In the genomic region with DNA sequence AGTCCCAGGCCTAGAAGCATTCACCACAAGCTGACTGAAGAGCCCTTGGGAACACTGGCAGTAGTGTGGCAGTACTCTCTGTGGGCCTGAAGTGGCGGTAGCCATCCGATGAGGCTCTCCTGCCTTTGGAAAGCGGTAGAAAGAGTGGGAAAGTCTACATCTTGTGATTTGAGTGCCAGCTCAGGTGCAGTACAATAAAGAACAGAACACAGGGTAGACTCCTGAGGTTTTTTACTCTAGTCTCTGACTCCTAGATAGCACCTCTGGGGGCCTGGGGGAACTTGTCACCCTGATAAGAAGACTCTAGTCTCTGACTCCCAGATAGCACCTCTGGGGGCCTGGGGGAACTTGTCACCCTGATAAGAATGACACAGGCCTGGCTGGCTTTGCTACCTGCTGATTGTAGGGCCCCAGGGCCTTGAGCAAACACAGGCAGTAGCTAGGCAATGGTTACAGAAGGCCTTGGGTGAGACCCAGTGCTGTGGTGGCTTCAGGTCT, we compare ENCODE assay signal across 1 cellular context.
A peak's percentile ranks its signal among the peaks of the same experiment; 100 is the strongest.
TF ChIP-seq lines count a peak whose summit lies in the region.

No MANE protein-coding gene starts in this region.

TF ChIP-seq in K562, 482 proteins besides CTCF, POLR2A, EP300 and RAD21 (continued from another document and continues in another):
- TF ChIP-seq, protein P1, sequence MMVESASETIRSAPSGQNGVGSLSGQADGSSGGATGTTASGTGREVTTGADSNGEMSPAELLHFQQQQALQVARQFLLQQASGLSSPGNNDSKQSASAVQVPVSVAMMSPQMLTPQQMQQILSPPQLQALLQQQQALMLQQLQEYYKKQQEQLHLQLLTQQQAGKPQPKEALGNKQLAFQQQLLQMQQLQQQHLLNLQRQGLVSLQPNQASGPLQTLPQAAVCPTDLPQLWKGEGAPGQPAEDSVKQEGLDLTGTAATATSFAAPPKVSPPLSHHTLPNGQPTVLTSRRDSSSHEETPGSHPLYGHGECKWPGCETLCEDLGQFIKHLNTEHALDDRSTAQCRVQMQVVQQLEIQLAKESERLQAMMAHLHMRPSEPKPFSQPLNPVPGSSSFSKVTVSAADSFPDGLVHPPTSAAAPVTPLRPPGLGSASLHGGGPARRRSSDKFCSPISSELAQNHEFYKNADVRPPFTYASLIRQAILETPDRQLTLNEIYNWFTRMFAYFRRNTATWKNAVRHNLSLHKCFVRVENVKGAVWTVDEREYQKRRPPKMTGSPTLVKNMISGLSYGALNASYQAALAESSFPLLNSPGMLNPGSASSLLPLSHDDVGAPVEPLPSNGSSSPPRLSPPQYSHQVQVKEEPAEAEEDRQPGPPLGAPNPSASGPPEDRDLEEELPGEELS (CRISPR knock-in tag; IDR thresholded peaks at IDR 0.05; ENCODE audit: borderline replicate concordance): no peak
- TF ChIP-seq ZNF408 (CRISPR knock-in tag; IDR thresholded peaks at IDR 0.05; ENCODE audit: low read depth) (no peak), ZEB2 (IDR thresholded peaks at IDR 0.05) (peak; percentile 95; the same call in 1 of the 2 replicates), HNRNPLL (IDR thresholded peaks at IDR 0.05; ENCODE audit: low read depth, low read length, poor library complexity, severe bottlenecking) (no peak), HMG20B (CRISPR knock-in tag; IDR thresholded peaks at IDR 0.05) (no peak), ZNF224 (CRISPR knock-in tag; IDR thresholded peaks at IDR 0.05) (no peak), FOXK2 (conservative IDR thresholded peaks at IDR 0.05 in 1 of 2, IDR thresholded peaks at IDR 0.05 in 1 of 2; ENCODE audit: low read depth in 2 of 2) (peak in 1 of 2 experiments; percentile 41; a peak in 1 of 4 replicates), ILK (tag; IDR thresholded peaks at IDR 0.05; ENCODE audit: borderline replicate concordance, low read depth) (no peak), RBM15 (IDR thresholded peaks at IDR 0.05; ENCODE audit: insufficient read depth, low read length) (no peak), SNIP1 (IDR thresholded peaks at IDR 0.05; ENCODE audit: low read depth) (no peak), HDGF (IDR thresholded peaks at IDR 0.05) (no peak), ZNF12 (CRISPR knock-in tag; IDR thresholded peaks at IDR 0.05) (no peak), MTA2 (IDR thresholded peaks at IDR 0.05; ENCODE audit: low read depth) (peak; percentile 95), TAF1 (IDR thresholded peaks at IDR 0.05; ENCODE audit: control insufficient read depth, extremely low read depth, insufficient read depth, low read length, severe bottlenecking) (peak; percentile 40), ZNF551 (CRISPR knock-in tag; IDR thresholded peaks at IDR 0.05) (no peak), ZNF79 (CRISPR knock-in tag; IDR thresholded peaks at IDR 0.05; ENCODE audit: low read depth) (no peak), LARP7 (IDR thresholded peaks at IDR 0.05) (no peak), ZBTB17 (CRISPR knock-in tag; IDR thresholded peaks at IDR 0.05) (no peak), CHD4 (IDR thresholded peaks at IDR 0.05; ENCODE audit: insufficient read depth, insufficient replicate concordance, low read depth, low read length, poor library complexity, severe bottlenecking) (no peak), ELF2 (CRISPR knock-in tag; IDR thresholded peaks at IDR 0.05) (no peak), LEF1 (IDR thresholded peaks at IDR 0.05) (peak; percentile 84), IRF2 (CRISPR knock-in tag; IDR thresholded peaks at IDR 0.05) (no peak), ZNF699 (CRISPR knock-in tag; IDR thresholded peaks at IDR 0.05; ENCODE audit: insufficient replicate concordance) (no peak), NCOA2 (IDR thresholded peaks at IDR 0.05; ENCODE audit: partially characterized antibody in 2 of 2) (no peak), JUNB (CRISPR knock-in tag; conservative IDR thresholded peaks at IDR 0.05) (no peak), ZNF445 (CRISPR knock-in tag; IDR thresholded peaks at IDR 0.05; ENCODE audit: low read depth) (no peak), PHTF2 (CRISPR knock-in tag; IDR thresholded peaks at IDR 0.05) (no peak), SLC30A9 (CRISPR knock-in tag; IDR thresholded peaks at IDR 0.05) (no peak), NBN (IDR thresholded peaks at IDR 0.05; ENCODE audit: low read depth) (no peak), YBX1 (IDR thresholded peaks at IDR 0.05) (no peak), ZNF57 (CRISPR knock-in tag; IDR thresholded peaks at IDR 0.05) (no peak), KDM1A (IDR thresholded peaks at IDR 0.05) (peak; percentile 86 to 89), MAZ (CRISPR knock-in tag; conservative IDR thresholded peaks at IDR 0.05 in 1 of 2, IDR thresholded peaks at IDR 0.05 in 1 of 2) (peak; percentile 54 to 79; a peak in 2 of 4 replicates), ZFP30 (CRISPR knock-in tag; IDR thresholded peaks at IDR 0.05; ENCODE audit: borderline replicate concordance) (no peak), CBX8 (IDR thresholded peaks at IDR 0.05; ENCODE audit: borderline replicate concordance, extremely low read depth, low read depth, low read length, poor library complexity, severe bottlenecking) (no peak), ZSCAN32 (CRISPR knock-in tag; IDR thresholded peaks at IDR 0.05) (no peak), NFIC (IDR thresholded peaks at IDR 0.05) (peak; percentile 95), MEF2D (tag; conservative IDR thresholded peaks at IDR 0.05; ENCODE audit: low read depth) (no peak), MCM2 (IDR thresholded peaks at IDR 0.05; ENCODE audit: low read depth) (no peak)
- TF ChIP-seq, protein P2, sequence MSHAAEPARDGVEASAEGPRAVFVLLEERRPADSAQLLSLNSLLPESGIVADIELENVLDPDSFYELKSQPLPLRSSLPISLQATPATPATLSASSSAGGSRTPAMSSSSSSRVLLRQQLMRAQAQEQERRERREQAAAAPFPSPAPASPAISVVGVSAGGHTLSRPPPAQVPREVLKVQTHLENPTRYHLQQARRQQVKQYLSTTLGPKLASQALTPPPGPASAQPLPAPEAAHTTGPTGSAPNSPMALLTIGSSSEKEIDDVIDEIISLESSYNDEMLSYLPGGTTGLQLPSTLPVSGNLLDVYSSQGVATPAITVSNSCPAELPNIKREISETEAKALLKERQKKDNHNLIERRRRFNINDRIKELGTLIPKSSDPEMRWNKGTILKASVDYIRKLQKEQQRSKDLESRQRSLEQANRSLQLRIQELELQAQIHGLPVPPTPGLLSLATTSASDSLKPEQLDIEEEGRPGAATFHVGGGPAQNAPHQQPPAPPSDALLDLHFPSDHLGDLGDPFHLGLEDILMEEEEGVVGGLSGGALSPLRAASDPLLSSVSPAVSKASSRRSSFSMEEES (CRISPR knock-in tag; IDR thresholded peaks at IDR 0.05): no peak
- TF ChIP-seq, protein P3, sequence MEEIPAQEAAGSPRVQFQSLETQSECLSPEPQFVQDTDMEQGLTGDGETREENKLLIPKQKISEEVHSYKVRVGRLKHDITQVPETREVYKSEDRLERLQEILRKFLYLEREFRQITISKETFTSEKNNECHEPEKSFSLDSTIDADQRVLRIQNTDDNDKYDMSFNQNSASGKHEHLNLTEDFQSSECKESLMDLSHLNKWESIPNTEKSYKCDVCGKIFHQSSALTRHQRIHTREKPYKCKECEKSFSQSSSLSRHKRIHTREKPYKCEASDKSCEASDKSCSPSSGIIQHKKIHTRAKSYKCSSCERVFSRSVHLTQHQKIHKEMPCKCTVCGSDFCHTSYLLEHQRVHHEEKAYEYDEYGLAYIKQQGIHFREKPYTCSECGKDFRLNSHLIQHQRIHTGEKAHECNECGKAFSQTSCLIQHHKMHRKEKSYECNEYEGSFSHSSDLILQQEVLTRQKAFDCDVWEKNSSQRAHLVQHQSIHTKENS (CRISPR knock-in tag; IDR thresholded peaks at IDR 0.05): no peak
- TF ChIP-seq, protein P4, sequence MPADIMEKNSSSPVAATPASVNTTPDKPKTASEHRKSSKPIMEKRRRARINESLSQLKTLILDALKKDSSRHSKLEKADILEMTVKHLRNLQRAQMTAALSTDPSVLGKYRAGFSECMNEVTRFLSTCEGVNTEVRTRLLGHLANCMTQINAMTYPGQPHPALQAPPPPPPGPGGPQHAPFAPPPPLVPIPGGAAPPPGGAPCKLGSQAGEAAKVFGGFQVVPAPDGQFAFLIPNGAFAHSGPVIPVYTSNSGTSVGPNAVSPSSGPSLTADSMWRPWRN (IDR thresholded peaks at IDR 0.05; ENCODE audit: low read depth): peak; percentile 45; the same call in 1 of the 2 replicates
- TF ChIP-seq, protein P5, sequence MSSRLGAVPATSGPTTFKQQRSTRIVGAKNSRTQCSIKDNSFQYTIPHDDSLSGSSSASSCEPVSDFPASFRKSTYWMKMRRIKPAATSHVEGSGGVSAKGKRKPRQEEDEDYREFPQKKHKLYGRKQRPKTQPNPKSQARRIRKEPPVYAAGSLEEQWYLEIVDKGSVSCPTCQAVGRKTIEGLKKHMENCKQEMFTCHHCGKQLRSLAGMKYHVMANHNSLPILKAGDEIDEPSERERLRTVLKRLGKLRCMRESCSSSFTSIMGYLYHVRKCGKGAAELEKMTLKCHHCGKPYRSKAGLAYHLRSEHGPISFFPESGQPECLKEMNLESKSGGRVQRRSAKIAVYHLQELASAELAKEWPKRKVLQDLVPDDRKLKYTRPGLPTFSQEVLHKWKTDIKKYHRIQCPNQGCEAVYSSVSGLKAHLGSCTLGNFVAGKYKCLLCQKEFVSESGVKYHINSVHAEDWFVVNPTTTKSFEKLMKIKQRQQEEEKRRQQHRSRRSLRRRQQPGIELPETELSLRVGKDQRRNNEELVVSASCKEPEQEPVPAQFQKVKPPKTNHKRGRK (tag; IDR thresholded peaks at IDR 0.05): no peak
- TF ChIP-seq, protein P6, sequence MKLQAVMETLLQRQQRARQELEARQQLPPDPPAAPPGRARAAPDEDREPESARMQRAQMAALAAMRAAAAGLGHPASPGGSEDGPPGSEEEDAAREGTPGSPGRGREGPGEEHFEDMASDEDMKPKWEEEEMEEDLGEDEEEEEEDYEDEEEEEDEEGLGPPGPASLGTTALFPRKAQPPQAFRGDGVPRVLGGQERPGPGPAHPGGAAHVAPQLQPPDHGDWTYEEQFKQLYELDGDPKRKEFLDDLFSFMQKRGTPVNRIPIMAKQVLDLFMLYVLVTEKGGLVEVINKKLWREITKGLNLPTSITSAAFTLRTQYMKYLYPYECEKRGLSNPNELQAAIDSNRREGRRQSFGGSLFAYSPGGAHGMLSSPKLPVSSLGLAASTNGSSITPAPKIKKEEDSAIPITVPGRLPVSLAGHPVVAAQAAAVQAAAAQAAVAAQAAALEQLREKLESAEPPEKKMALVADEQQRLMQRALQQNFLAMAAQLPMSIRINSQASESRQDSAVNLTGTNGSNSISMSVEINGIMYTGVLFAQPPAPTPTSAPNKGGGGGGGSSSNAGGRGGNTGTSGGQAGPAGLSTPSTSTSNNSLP (IDR thresholded peaks at IDR 0.05; ENCODE audit: borderline replicate concordance, low read depth, low read length): 0 out of 2 replicates have a peak, but pooled peaks have one; percentile 23
- TF ChIP-seq, protein P7, sequence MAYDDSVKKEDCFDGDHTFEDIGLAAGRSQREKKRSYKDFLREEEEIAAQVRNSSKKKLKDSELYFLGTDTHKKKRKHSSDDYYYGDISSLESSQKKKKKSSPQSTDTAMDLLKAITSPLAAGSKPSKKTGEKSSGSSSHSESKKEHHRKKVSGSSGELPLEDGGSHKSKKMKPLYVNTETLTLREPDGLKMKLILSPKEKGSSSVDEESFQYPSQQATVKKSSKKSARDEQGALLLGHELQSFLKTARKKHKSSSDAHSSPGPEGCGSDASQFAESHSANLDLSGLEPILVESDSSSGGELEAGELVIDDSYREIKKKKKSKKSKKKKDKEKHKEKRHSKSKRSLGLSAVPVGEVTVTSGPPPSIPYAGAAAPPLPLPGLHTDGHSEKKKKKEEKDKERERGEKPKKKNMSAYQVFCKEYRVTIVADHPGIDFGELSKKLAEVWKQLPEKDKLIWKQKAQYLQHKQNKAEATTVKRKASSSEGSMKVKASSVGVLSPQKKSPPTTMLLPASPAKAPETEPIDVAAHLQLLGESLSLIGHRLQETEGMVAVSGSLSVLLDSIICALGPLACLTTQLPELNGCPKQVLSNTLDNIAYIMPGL (CRISPR knock-in tag; IDR thresholded peaks at IDR 0.05): no peak
- TF ChIP-seq, protein P8, sequence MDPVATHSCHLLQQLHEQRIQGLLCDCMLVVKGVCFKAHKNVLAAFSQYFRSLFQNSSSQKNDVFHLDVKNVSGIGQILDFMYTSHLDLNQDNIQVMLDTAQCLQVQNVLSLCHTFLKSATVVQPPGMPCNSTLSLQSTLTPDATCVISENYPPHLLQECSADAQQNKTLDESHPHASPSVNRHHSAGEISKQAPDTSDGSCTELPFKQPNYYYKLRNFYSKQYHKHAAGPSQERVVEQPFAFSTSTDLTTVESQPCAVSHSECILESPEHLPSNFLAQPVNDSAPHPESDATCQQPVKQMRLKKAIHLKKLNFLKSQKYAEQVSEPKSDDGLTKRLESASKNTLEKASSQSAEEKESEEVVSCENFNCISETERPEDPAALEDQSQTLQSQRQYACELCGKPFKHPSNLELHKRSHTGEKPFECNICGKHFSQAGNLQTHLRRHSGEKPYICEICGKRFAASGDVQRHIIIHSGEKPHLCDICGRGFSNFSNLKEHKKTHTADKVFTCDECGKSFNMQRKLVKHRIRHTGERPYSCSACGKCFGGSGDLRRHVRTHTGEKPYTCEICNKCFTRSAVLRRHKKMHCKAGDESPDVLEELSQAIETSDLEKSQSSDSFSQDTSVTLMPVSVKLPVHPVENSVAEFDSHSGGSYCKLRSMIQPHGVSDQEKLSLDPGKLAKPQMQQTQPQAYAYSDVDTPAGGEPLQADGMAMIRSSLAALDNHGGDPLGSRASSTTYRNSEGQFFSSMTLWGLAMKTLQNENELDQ (CRISPR knock-in tag; IDR thresholded peaks at IDR 0.05; ENCODE audit: borderline replicate concordance): no peak
- TF ChIP-seq, protein P9, sequence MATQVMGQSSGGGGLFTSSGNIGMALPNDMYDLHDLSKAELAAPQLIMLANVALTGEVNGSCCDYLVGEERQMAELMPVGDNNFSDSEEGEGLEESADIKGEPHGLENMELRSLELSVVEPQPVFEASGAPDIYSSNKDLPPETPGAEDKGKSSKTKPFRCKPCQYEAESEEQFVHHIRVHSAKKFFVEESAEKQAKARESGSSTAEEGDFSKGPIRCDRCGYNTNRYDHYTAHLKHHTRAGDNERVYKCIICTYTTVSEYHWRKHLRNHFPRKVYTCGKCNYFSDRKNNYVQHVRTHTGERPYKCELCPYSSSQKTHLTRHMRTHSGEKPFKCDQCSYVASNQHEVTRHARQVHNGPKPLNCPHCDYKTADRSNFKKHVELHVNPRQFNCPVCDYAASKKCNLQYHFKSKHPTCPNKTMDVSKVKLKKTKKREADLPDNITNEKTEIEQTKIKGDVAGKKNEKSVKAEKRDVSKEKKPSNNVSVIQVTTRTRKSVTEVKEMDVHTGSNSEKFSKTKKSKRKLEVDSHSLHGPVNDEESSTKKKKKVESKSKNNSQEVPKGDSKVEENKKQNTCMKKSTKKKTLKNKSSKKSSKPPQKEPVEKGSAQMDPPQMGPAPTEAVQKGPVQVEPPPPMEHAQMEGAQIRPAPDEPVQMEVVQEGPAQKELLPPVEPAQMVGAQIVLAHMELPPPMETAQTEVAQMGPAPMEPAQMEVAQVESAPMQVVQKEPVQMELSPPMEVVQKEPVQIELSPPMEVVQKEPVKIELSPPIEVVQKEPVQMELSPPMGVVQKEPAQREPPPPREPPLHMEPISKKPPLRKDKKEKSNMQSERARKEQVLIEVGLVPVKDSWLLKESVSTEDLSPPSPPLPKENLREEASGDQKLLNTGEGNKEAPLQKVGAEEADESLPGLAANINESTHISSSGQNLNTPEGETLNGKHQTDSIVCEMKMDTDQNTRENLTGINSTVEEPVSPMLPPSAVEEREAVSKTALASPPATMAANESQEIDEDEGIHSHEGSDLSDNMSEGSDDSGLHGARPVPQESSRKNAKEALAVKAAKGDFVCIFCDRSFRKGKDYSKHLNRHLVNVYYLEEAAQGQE (CRISPR knock-in tag; IDR thresholded peaks at IDR 0.05; ENCODE audit: low read depth): no peak
